Comparison of ENCODE assay signal across 7 cellular contexts in genomic region chr5:59303289-59303716, GRCh38.
DNase-seq lines count a peak whose midpoint lies in the region; ATAC-seq, FAIRE-seq and TF ChIP-seq lines count a peak whose summit lies in the region.
"Not testable (repeated sequence)": the region's sequence is repeated elsewhere in the genome, so short reads cannot be mapped to it uniquely, and the experiment has no call there.

No MANE protein-coding gene starts in this region.

- H3K4me2 ChIP-seq in A549, result 0 out of 3 replicates have a peak overlapping the region, but pooled peaks have one; percentile 2

- not testable (repeated sequence) for H3K4me3 ChIP-seq in A549; HEK293 (ENCODE audit: low read depth, low read length); Panc1 (ENCODE audit: low read depth in 2 of 2, low read length in 2 of 2); fibroblast of villous mesenchyme (ENCODE audit: low read depth, low read length); sigmoid colon

- not testable (repeated sequence) for TF ChIP-seq CTCF in A549 (IDR thresholded peaks at IDR 0.05); HEK293 (tag by site-specific recombination; IDR thresholded peaks at IDR 0.05); Panc1 (IDR thresholded peaks at IDR 0.05); fibroblast of villous mesenchyme (IDR thresholded peaks at IDR 0.05; ENCODE audit: insufficient read depth, low read depth, low read length); sigmoid colon (IDR thresholded peaks at IDR 0.05)

- not testable (repeated sequence) for H3K27me3 ChIP-seq in Panc1 (ENCODE audit: control insufficient read depth, insufficient read depth, low read length); sigmoid colon

- not testable (repeated sequence) for TF ChIP-seq EP300 in A549 (IDR thresholded peaks at IDR 0.05); sigmoid colon (IDR thresholded peaks at IDR 0.05)

- DNase-seq in A549 (ENCODE audit: low read depth in 1 of 2, low spot score in 1 of 2), result peak in 1 of 2 experiments; percentile 50
- peak; percentile 63 for DNase-seq in LoVo (ENCODE audit: low spot score)
- DNase-seq in NCI-H69 (lab: John Stamatoyannopoulos, UW), result peak; percentile 54
- not testable (repeated sequence) for DNase-seq in Panc1 (ENCODE audit: low read depth, low spot score); sigmoid colon
- DNase-seq in fibroblast of villous mesenchyme (ENCODE audit: low read depth), result peak; percentile 82

- POLR2A ChIA-PET in A549 (lab: Yijun Ruan, JAX); HEK293 (lab: Yijun Ruan, JAX); Panc1 (lab: Charles Lee): not testable (repeated sequence)

- intact Hi-C loops in Panc1 (cut with micrococcal nuclease; ENCODE audit: unreplicated experiment); sigmoid colon (cut with DNase I): not testable (repeated sequence)

- CTCF ChIA-PET in A549 (lab: Yijun Ruan, JAX); HEK293 (lab: Yijun Ruan, JAX); Panc1 (lab: Charles Lee): not testable (repeated sequence)

- not testable (repeated sequence) for TF ChIP-seq RAD21 in A549 (conservative IDR thresholded peaks at IDR 0.05 in 1 of 2, IDR thresholded peaks at IDR 0.05 in 1 of 2)

- H3K27ac ChIP-seq in A549; Panc1 (ENCODE audit: low read length): not testable (repeated sequence)
- H3K27ac ChIP-seq in HEK293 (ENCODE audit: extremely low read depth, low read depth, low read length), result peak overlapping the region; percentile 5; the same call in 1 of the 2 replicates
- H3K27ac ChIP-seq in sigmoid colon, result peak overlapping the region in 3 of 4 donors; percentile 44 to 60 (median 47)

- TF ChIP-seq POLR2A in A549 (IDR thresholded peaks at IDR 0.05; ENCODE audit: low read length); sigmoid colon (IDR thresholded peaks at IDR 0.05): not testable (repeated sequence)

- not testable (repeated sequence) for ATAC-seq in A549
- peak; percentile 58; the same call in 1 of the 2 replicates for ATAC-seq in Panc1

- whole genome bisulfite sequencing in A549 (ENCODE audit: missing lambda C conversion rate), result 32% methylated on average over 3 of the region's 3 CpGs
- 11 to 49% methylated on average over 3 of the region's 3 CpGs for WGBS in sigmoid colon, 2 donors

- not testable (repeated sequence) for FAIRE-seq in A549 (lab: Jason Lieb, UNC)

- H3K9me3 ChIP-seq in A549; HEK293 (ENCODE audit: control insufficient read depth, insufficient read depth, low read depth, low read length); Panc1 (ENCODE audit: control insufficient read depth, insufficient read depth, low read depth, low read length); sigmoid colon: not testable (repeated sequence)

- H3K36me3 ChIP-seq in HEK293 (ENCODE audit: control insufficient read depth in 2 of 2, insufficient read depth in 1 of 2, low read length in 2 of 2); Panc1 (ENCODE audit: control insufficient read depth, insufficient read depth, low read length); sigmoid colon: not testable (repeated sequence)

- in situ Hi-C loops in Panc1 (cut with HindIII; ENCODE audit: low pct_unique_long_range_greater_than_20kb, low sequenced_read_pairs), result not testable (repeated sequence)

- peaks cover 47% of the 10 kb centered on the region for H3K4me1 ChIP-seq in A549
- H3K4me1 ChIP-seq in HEK293 (ENCODE audit: control insufficient read depth, insufficient read depth, low read length), result peaks cover 20% of the 10 kb centered on the region
- not testable (repeated sequence) for H3K4me1 ChIP-seq in Panc1 (ENCODE audit: control insufficient read depth, insufficient read depth, low read length)
- H3K4me1 ChIP-seq in sigmoid colon, result peaks cover 0 to 31% (median 15%) of the 10 kb centered on the region in 4 donors

- BruUV-seq in Panc1 (replicated peaks; lab: Mats Ljungman, UMichigan), result not testable (repeated sequence)

TF ChIP-seq in A549, 52 proteins besides CTCF, POLR2A, EP300 and RAD21:
- TF ChIP-seq CEBPB (IDR thresholded peaks at IDR 0.05), result peak in 1 of 2 experiments; percentile 50; a peak in 1 of 4 replicates
- TF ChIP-seq GATA3 (IDR thresholded peaks at IDR 0.05; ENCODE audit: borderline replicate concordance), result peak; percentile 88

TF ChIP-seq in HEK293, 187 proteins besides CTCF, POLR2A, EP300 and RAD21 (continues in another document):
- TF ChIP-seq PRDM4 (tag by site-specific recombination; IDR thresholded peaks at IDR 0.05) (peak; percentile 94), ZSCAN30 (tag by site-specific recombination; IDR thresholded peaks at IDR 0.05) (peak; percentile 84; the same call in 1 of the 2 replicates), ZNF394 (tag by site-specific recombination; IDR thresholded peaks at IDR 0.05; ENCODE audit: borderline replicate concordance) (peak; percentile 71; the same call in 1 of the 2 replicates), ZBTB20 (tag by site-specific recombination; IDR thresholded peaks at IDR 0.05) (0 out of 2 replicates have a peak, but pooled peaks have one; percentile 4), ZFP37 (tag by site-specific recombination; IDR thresholded peaks at IDR 0.05) (peak; percentile 83; the same call in 1 of the 2 replicates), PATZ1 (tag by site-specific recombination; IDR thresholded peaks at IDR 0.05) (peak; percentile 75; the same call in 1 of the 2 replicates), ZNF239 (tag by site-specific recombination; IDR thresholded peaks at IDR 0.05) (0 out of 2 replicates have a peak, but pooled peaks have one; percentile 63), OVOL3 (tag by site-specific recombination; IDR thresholded peaks at IDR 0.05) (peak; percentile 97), ZNF449 (tag by site-specific recombination; IDR thresholded peaks at IDR 0.05) (peak; percentile 70), BCL11A (tag by site-specific recombination; IDR thresholded peaks at IDR 0.05; ENCODE audit: low read depth) (peak; percentile 97), GLIS1 (tag by site-specific recombination; IDR thresholded peaks at IDR 0.05) (peak; percentile 78), ZNF19 (tag by site-specific recombination; IDR thresholded peaks at IDR 0.05; ENCODE audit: low read depth) (0 out of 2 replicates have a peak, but pooled peaks have one; percentile 79), ZNF558 (tag by site-specific recombination; IDR thresholded peaks at IDR 0.05) (peak; percentile 53; the same call in 1 of the 2 replicates)
